In genomic region chr10:120732067-120732466, GRCh38 we compare ENCODE assay signal across 28 cellular contexts.
DNase-seq lines count a peak whose midpoint lies in the region; ATAC-seq, FAIRE-seq and TF ChIP-seq lines count a peak whose summit lies in the region.
"Had no signal": no experiment of that assay in that cellular context is flagged by ENCODE, and none has a peak within 500 bp of the region (broad histone marks: within the 10 kb centered on the region; RNA-seq: fewer than 3 reads in every experiment).

No MANE protein-coding gene starts in this region.

- FAIRE-seq in urothelium cell line (lab: Jason Lieb, UNC): no peak
- FAIRE-seq in pancreas (lab: Jason Lieb, UNC): no peak
- FAIRE-seq: A549, D721Med, GM19239, H1 had no signal

- TF ChIP-seq CTCF in RWPE1 (conservative IDR thresholded peaks at IDR 0.05; ENCODE audit: low read depth): no peak
- TF ChIP-seq CTCF in fibroblast of pulmonary artery (IDR thresholded peaks at IDR 0.05; ENCODE audit: low read length, missing control alignments): no peak
- no peak for TF ChIP-seq CTCF in pancreas (IDR thresholded peaks at IDR 0.05)

- no peaks in the 10 kb centered on the region for H3K4me1 ChIP-seq in pancreas
- H3K4me1 ChIP-seq: A549, BLaER1, heart right ventricle, parathyroid adenoma, transverse colon had no signal

- no peaks in the 10 kb centered on the region for H3K36me3 ChIP-seq in pancreas
- H3K36me3 ChIP-seq: BLaER1, heart right ventricle, transverse colon had no signal

- H3K9me3 ChIP-seq in pancreas: no peaks in the 10 kb centered on the region
- H3K9me3 ChIP-seq: A549, BLaER1, heart right ventricle, transverse colon had no signal

- intact Hi-C loops in pancreas (cut with DNase I): loop anchor here in 1 of 3 donors (10.0 kb wide), 1 partner anchor 307 kb away; no protein-coding TSS in a partner anchor

- POLR2A ChIA-PET in RWPE1 (lab: Yijun Ruan, JAX; ENCODE audit: low non-redundant PET): no interaction called here

- no peaks in the 10 kb centered on the region for H3K27me3 ChIP-seq in pancreas
- H3K27me3 ChIP-seq: BLaER1, transverse colon had no signal

- H3K4me3 ChIP-seq in fibroblast of pulmonary artery (replicated peaks; ENCODE audit: low read depth, low read length) (no peak overlapping the region), pancreas (no peak overlapping the region)
- H3K4me3 ChIP-seq: A549, BLaER1, heart right ventricle, lung, transverse colon had no signal

- CTCF ChIA-PET in RWPE1 (lab: Yijun Ruan, JAX): no interaction called here

- no peak overlapping the region for H3K27ac ChIP-seq in RWPE1
- H3K27ac ChIP-seq in pancreas: no peak overlapping the region
- H3K27ac ChIP-seq: A549, BLaER1, heart right ventricle, parathyroid adenoma, transverse colon had no signal

- ATAC-seq in pancreas: no peak
- ATAC-seq: A549, heart right ventricle had no signal

- DNase-seq in NCI-H82 (lab: John Stamatoyannopoulos, UW): peak; percentile 18
- DNase-seq in NCI-H82 treated with DMSO at 0.1 percent for 48 hours (lab: John Stamatoyannopoulos, UW; ENCODE audit: unreplicated experiment): no peak
- DNase-seq in RWPE1 (ENCODE audit: low spot score): peak; percentile 74
- DNase-seq in fibroblast of pulmonary artery (ENCODE audit: low read depth): peak; percentile 23
- DNase-seq in urothelium cell line (ENCODE audit: low spot score): peak; percentile 8
- no peak for DNase-seq in SHP77 treated with DMSO at 0.1 percent for 48 hours (lab: John Stamatoyannopoulos, UW)
- DNase-seq in pancreas: no peak
- no peak for DNase-seq in GOT3 (lab: John Stamatoyannopoulos, UW)
- DNase-seq: activated CD4-positive, alpha-beta T cell treated with anti-CD3 and anti-CD28 coated beads for 4 hours; activated CD8-positive, alpha-beta memory T cell treated with anti-CD3 and anti-CD28 coated beads, Interleukin-2, amount 50 U/mL, for 4 hours; activated effector memory CD4-positive, alpha-beta T cell treated with Interleukin-2 at 50 U/mL for 16 hours; caudate nucleus; effector CD8-positive, alpha-beta T cell; GDM1; heart right ventricle; immature natural killer cell; naive B cell; NCI-H1436 treated with DMSO at 0.1 percent for 48 hours; stimulated activated naive CD4-positive, alpha-beta T cell treated with Interleukin-2 at 50 U/mL for 16 hours; SW 1271; transverse colon had no signal

- WGBS in pancreas, 2 donors: 35 to 46% methylated on average over 1 of the region's 1 CpG

Comparison
In these comparisons a context has a peak if more than half of its experiments do, and no peak if none do; other contexts are left out.
1. DNase-seq: peak in NCI-H82 (single experiment), RWPE1 (single experiment), fibroblast of pulmonary artery (single experiment) and urothelium cell line (single experiment); none in NCI-H82 treated with DMSO at 0.1 percent for 48 hours (single experiment), SHP77 treated with DMSO at 0.1 percent for 48 hours (single experiment), pancreas (0 of 6) and GOT3 (single experiment).